In the genomic region with DNA sequence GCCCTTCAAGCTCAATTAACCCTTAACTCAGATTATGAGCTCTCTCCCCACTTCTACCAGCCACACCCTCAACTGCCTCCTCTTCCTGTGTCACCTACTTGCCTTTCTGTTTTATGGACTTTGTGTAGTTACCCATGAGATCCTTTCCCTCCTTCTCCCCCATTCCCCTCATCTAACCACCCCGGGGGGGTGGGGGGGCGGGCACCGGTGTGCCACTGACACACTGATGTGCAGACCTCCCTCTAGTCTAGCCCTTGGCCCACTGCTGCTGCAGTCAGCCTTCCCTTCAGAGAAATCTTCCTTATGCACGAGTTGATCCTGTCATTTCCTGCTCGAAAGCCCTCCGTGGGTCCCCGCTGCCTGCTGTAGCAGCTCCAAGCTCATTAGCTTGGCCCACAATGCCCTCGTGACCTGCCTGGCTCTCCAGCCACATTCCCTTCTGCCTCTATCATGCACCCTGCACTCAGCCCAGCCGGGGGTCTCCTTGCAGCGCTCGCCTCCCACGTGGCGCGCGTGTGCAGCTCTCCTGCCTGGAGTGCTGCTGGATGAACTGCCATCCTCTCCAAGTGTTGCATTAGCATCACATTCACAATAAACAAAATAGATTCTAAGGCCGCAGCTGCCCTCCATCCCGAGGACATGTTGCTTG, we compare ENCODE assay signal across 17 cellular contexts. TPM values are rescaled to one million over a fixed set of nuclear protein-coding genes. Genes with fewer than 3 reads are reported as not detected.
DNase-seq lines count a peak whose midpoint lies in the region; ATAC-seq, FAIRE-seq and TF ChIP-seq lines count a peak whose summit lies in the region.
"Had no signal": no experiment of that assay in that cellular context is flagged by ENCODE, and none has a peak within 500 bp of the region (broad histone marks: within the 10 kb centered on the region; RNA-seq: fewer than 3 reads in every experiment).

No MANE protein-coding gene starts in this region.

- H3K27ac Mint-ChIP-seq in activated CD4-positive, alpha-beta T cell treated with anti-CD3 and anti-CD28 coated beads, Interleukin-2, amount 10 ng/mL, durations not matched to agents 7 days and 5 days: peak overlapping the region; percentile 43
- no peak overlapping the region for H3K27ac Mint-ChIP-seq in stimulated activated effector memory CD8-positive, alpha-beta T cell treated with anti-CD3 and anti-CD28 coated beads, Interleukin-12 subunit alpha, Interleukin-12 subunit beta, amount 100 ng/mL, for 72 hours
- H3K27ac Mint-ChIP-seq: activated CD8-positive, alpha-beta T cell treated with anti-CD3 and anti-CD28 coated beads for 36 hours had no signal

- no peaks in the 10 kb centered on the region for H3K36me3 ChIP-seq in K562 (ENCODE audit: control insufficient read depth, insufficient read depth, low read length)
- no peaks in the 10 kb centered on the region for H3K36me3 ChIP-seq in stomach smooth muscle (ENCODE audit: control insufficient read depth in 2 of 2, insufficient read depth in 2 of 2, low read length in 2 of 2)
- H3K36me3 ChIP-seq: MG63 had no signal

- no peak overlapping the region for H3K4me3 Mint-ChIP-seq in activated CD4-positive, alpha-beta T cell treated with anti-CD3 and anti-CD28 coated beads, Interleukin-2, amount 10 ng/mL, durations not matched to agents 7 days and 5 days
- no peak overlapping the region for H3K4me3 Mint-ChIP-seq in stimulated activated effector memory CD8-positive, alpha-beta T cell treated with anti-CD3 and anti-CD28 coated beads, Interleukin-12 subunit alpha, Interleukin-12 subunit beta, amount 100 ng/mL, for 72 hours
- H3K4me3 Mint-ChIP-seq: activated CD8-positive, alpha-beta T cell treated with anti-CD3 and anti-CD28 coated beads for 36 hours had no signal

- H3K9me3 Mint-ChIP-seq in activated CD4-positive, alpha-beta T cell treated with anti-CD3 and anti-CD28 coated beads, Interleukin-2, amount 10 ng/mL, durations not matched to agents 7 days and 5 days: no peaks in the 10 kb centered on the region
- no peaks in the 10 kb centered on the region for H3K9me3 Mint-ChIP-seq in stimulated activated effector memory CD8-positive, alpha-beta T cell treated with anti-CD3 and anti-CD28 coated beads, Interleukin-12 subunit alpha, Interleukin-12 subunit beta, amount 100 ng/mL, for 72 hours
- H3K9me3 Mint-ChIP-seq: activated CD8-positive, alpha-beta T cell treated with anti-CD3 and anti-CD28 coated beads for 36 hours had no signal

- BruUV-seq in K562 (replicated peaks; lab: Mats Ljungman, UMichigan): no TSS peak

- H3K9me1 ChIP-seq in K562 (ENCODE audit: control insufficient read depth, insufficient read depth, low read length): no peaks in the 10 kb centered on the region

- FAIRE-seq in K562 (lab: Jason Lieb, UNC): no peak
- FAIRE-seq: GM19239 had no signal

- no peak overlapping the region for H3K4me2 ChIP-seq in K562 (ENCODE audit: insufficient read depth, low read length)

- no peak for TF ChIP-seq CTCF in K562 (IDR thresholded peaks at IDR 0.05 in 2 of 3, conservative IDR thresholded peaks at IDR 0.05 in 1 of 3; ENCODE audit: insufficient read depth in 2 of 3, low read depth in 1 of 3, low read length in 3 of 3)

- no peak for TF ChIP-seq EP300 in K562 (IDR thresholded peaks at IDR 0.05; ENCODE audit: low read length)

- H3K27me3 ChIP-seq in K562 (ENCODE audit: control insufficient read depth in 2 of 2, insufficient read depth in 2 of 2, low read length in 2 of 2) (peaks cover 29 to 40% of the 10 kb centered on the region in 2 experiments; a peak in 3 of 5 replicates), stomach smooth muscle (ENCODE audit: control insufficient read depth in 1 of 2, insufficient read depth in 2 of 2, low read length in 2 of 2) (no peaks in the 10 kb centered on the region)
- H3K27me3 ChIP-seq: MG63 had no signal

- in situ Hi-C loops in K562 (cut with MboI): no loop called here

- H4K20me1 ChIP-seq in K562 (replicated peaks; ENCODE audit: control insufficient read depth, insufficient read depth, low read length): no peaks in the 10 kb centered on the region; the same call in 1 of the 2 replicates

- WGBS in K562 (ENCODE audit: insufficient coverage, low coverage, missing lambda C conversion rate): 10% methylated on average over 14 of the region's 17 CpGs

- DNase-seq in activated CD4-positive, alpha-beta T cell treated with anti-CD3 and anti-CD28 coated beads, Interleukin-2, amount 10 ng/mL, durations not matched to agents 7 days and 5 days: no peak
- no peak for DNase-seq in activated CD4-positive, alpha-beta T cell treated with anti-CD3 and anti-CD28 coated beads, Interleukin-2, amount 50 U/mL, for 4 hours
- DNase-seq in K562 (ENCODE audit: extremely low read depth in 1 of 4, low spot score in 3 of 4) (no peak), left kidney (ENCODE audit: low read depth, low spot score) (peak; percentile 69), cortex of kidney (lab: John Stamatoyannopoulos, UW) (no peak), GM03348 (ENCODE audit: low spot score) (no peak)
- DNase-seq in stimulated activated effector memory CD8-positive, alpha-beta T cell treated with anti-CD3 and anti-CD28 coated beads, Interleukin-12 subunit alpha, Interleukin-12 subunit beta, amount 100 ng/mL, for 72 hours (ENCODE audit: low spot score in 2 of 2): no peak
- DNase-seq: activated CD8-positive, alpha-beta T cell treated with anti-CD3 and anti-CD28 coated beads for 36 hours; COR-L47; mammary epithelial cell; MG63; NCI-H446 treated with DMSO at 0.1 percent for 48 hours; PC-3; trophoblast cell had no signal

- no peak for TF ChIP-seq POLR2A in K562 (conservative IDR thresholded peaks at IDR 0.05)

- TF ChIP-seq RAD21 in K562 (CRISPR knock-in tag; conservative IDR thresholded peaks at IDR 0.05 in 1 of 2, IDR thresholded peaks at IDR 0.05 in 1 of 2): no peak

- no peaks in the 10 kb centered on the region for H3K79me2 ChIP-seq in K562 (ENCODE audit: control insufficient read depth, insufficient read depth, low read length)

- CTCF ChIA-PET in activated CD4-positive, alpha-beta T cell treated with anti-CD3 and anti-CD28 coated beads, Interleukin-2, amount 10 ng/mL, durations not matched to agents 7 days and 5 days (lab: Charles Lee): interaction anchor here (1.0 kb wide), 1 partner anchor 28 kb away, joined by 3 read pairs; no protein-coding TSS in a partner anchor
- CTCF ChIA-PET in K562 (lab: Yijun Ruan, JAX; ENCODE audit: low intra/inter-chr PET ratio): no interaction called here

- POLR2A ChIA-PET in activated CD4-positive, alpha-beta T cell treated with anti-CD3 and anti-CD28 coated beads, Interleukin-2, amount 10 ng/mL, durations not matched to agents 7 days and 5 days (lab: Charles Lee): no interaction called here
- POLR2A ChIA-PET in K562 (lab: Yijun Ruan, JAX): no interaction called here

- H3K36me3 Mint-ChIP-seq in activated CD4-positive, alpha-beta T cell treated with anti-CD3 and anti-CD28 coated beads, Interleukin-2, amount 10 ng/mL, durations not matched to agents 7 days and 5 days (ENCODE audit: low read depth): no peaks in the 10 kb centered on the region
- no peaks in the 10 kb centered on the region for H3K36me3 Mint-ChIP-seq in stimulated activated effector memory CD8-positive, alpha-beta T cell treated with anti-CD3 and anti-CD28 coated beads, Interleukin-12 subunit alpha, Interleukin-12 subunit beta, amount 100 ng/mL, for 72 hours

- H2AFZ ChIP-seq in K562 (ENCODE audit: low read depth, low read length): no peak overlapping the region

- no peak overlapping the region for H3K27ac ChIP-seq in K562 (ENCODE audit: extremely low read depth, low read depth, low read length)
- H3K27ac ChIP-seq in stomach smooth muscle (ENCODE audit: low read length): peak overlapping the region; percentile 49
- H3K27ac ChIP-seq: SK-N-MC had no signal

- H3K4me1 Mint-ChIP-seq in activated CD4-positive, alpha-beta T cell treated with anti-CD3 and anti-CD28 coated beads, Interleukin-2, amount 10 ng/mL, durations not matched to agents 7 days and 5 days: peaks cover 2% of the 10 kb centered on the region
- no peaks in the 10 kb centered on the region for H3K4me1 Mint-ChIP-seq in stimulated activated effector memory CD8-positive, alpha-beta T cell treated with anti-CD3 and anti-CD28 coated beads, Interleukin-12 subunit alpha, Interleukin-12 subunit beta, amount 100 ng/mL, for 72 hours

- no peaks in the 10 kb centered on the region for H3K27me3 Mint-ChIP-seq in activated CD4-positive, alpha-beta T cell treated with anti-CD3 and anti-CD28 coated beads, Interleukin-2, amount 10 ng/mL, durations not matched to agents 7 days and 5 days
- H3K27me3 Mint-ChIP-seq: activated CD8-positive, alpha-beta T cell treated with anti-CD3 and anti-CD28 coated beads for 36 hours had no signal

- H3K9me3 ChIP-seq in K562 (replicated peaks; ENCODE audit: control insufficient read depth, insufficient read depth, low read depth, low read length) (no peaks in the 10 kb centered on the region), stomach smooth muscle (ENCODE audit: control insufficient read depth in 2 of 2, low read length in 2 of 2) (no peaks in the 10 kb centered on the region)
- H3K9me3 ChIP-seq: MG63 had no signal

- H3K4me1 ChIP-seq in K562 (replicated peaks in 1 of 2; ENCODE audit: control insufficient read depth in 2 of 2, insufficient read depth in 2 of 2, low read length in 2 of 2) (peaks cover 0 to 3% of the 10 kb centered on the region in 2 experiments; a peak in 2 of 5 replicates), stomach smooth muscle (ENCODE audit: control insufficient read depth, insufficient read depth, low read length) (peaks cover 37% of the 10 kb centered on the region)

- intact Hi-C loops in K562 (cut with micrococcal nuclease): no loop called here

- no peak overlapping the region for H3K4me3 ChIP-seq in K562
- H3K4me3 ChIP-seq in stomach smooth muscle (ENCODE audit: low read length in 2 of 2): peak overlapping the region; percentile 33 to 35
- H3K4me3 ChIP-seq: MG63, SK-N-MC had no signal

- H3K9ac ChIP-seq in K562 (ENCODE audit: insufficient read depth in 1 of 2, low read depth in 2 of 2, low read length in 2 of 2): no peak overlapping the region; a peak in 1 of 4 replicates
- no peak overlapping the region for H3K9ac ChIP-seq in stomach smooth muscle (ENCODE audit: low read length in 2 of 2)

- ATAC-seq in K562: no peak
- no peak for ATAC-seq in stimulated activated effector memory CD8-positive, alpha-beta T cell treated with anti-CD3 and anti-CD28 coated beads, Interleukin-12 subunit alpha, Interleukin-12 subunit beta, amount 100 ng/mL, for 72 hours
- ATAC-seq: activated CD8-positive, alpha-beta T cell treated with anti-CD3 and anti-CD28 coated beads for 36 hours; PC-3 had no signal

RNA-seq across cellular contexts. Expression of a gene that starts 40.0 kb away (rescaled TPM):
- 1 to 10 TPM; 7.8 to 9.5 TPM for total RNA-seq in activated CD4-positive, alpha-beta T cell treated with anti-CD3 and anti-CD28 coated beads, Interleukin-2, amount 10 ng/mL, durations not matched to agents 7 days and 5 days
- total RNA-seq in K562 (2011; cell fraction: chromatin; rRNA removed; ENCODE audit: low replicate concordance): 17.3 and 28.8 TPM in 2 replicates
- total RNA-seq in K562 (2011; cell fraction: nucleolus; rRNA removed): 25.7 and 32.4 TPM in 2 replicates
- 25.3 and 32.2 TPM in 2 replicates for total RNA-seq in K562 (2011; cell fraction: nucleoplasm; rRNA removed)
- total RNA-seq in K562 (2014; rRNA removed): 31.3 and 42.7 TPM in 2 replicates
- 12.9 and 19.4 TPM in 2 replicates for total RNA-seq in K562 (2014; rRNA removed; fragmentation: Illumina TruSeq; extraction: Trizol)
- 26.5 and 29.7 TPM in 2 replicates for total RNA-seq in K562 (2015; rRNA removed; fragmentation: Illumina TruSeq; extraction: Trizol)
- 30.8 and 31.6 TPM in 2 replicates for total RNA-seq in K562 (2021)
- polyA plus RNA-seq in K562 (2011; rRNA removed): 19.1 and 22.2 TPM in 2 replicates
- 29.8 and 77.4 TPM in 2 replicates for polyA plus RNA-seq in K562 (2011; cell fraction: cytosol; rRNA removed)
- 18.2 and 29.2 TPM in 2 replicates for polyA plus RNA-seq in K562 (2011; cell fraction: nucleus; rRNA removed)
- polyA plus RNA-seq in K562 (2012): 17.6 and 24.9 TPM in 2 replicates
- polyA plus RNA-seq in K562 (2014; fragmentation: Illumina TruSeq; extraction: Trizol): 30.2 and 31.8 TPM in 2 replicates
- polyA plus RNA-seq in K562 (2014; fragmentation: Nextera tagmentation; extraction: Ambion mirVana): 10 to 100 TPM in 1 of 2 experiments, 1 to 10 TPM in 1; 9.1 to 18.7 TPM
- polyA plus RNA-seq in K562 (2014; rRNA removed): 39.9 and 40.5 TPM in 2 replicates
- polyA minus RNA-seq in K562 (2011; rRNA and poly(A)+ RNA removed): 10.4 and 14.1 TPM in 2 replicates
- polyA minus RNA-seq in K562 (2011; cell fraction: cytosol; rRNA and poly(A)+ RNA removed): 10.2 and 10.3 TPM in 2 replicates
- polyA minus RNA-seq in K562 (2011; cell fraction: nucleus; rRNA and poly(A)+ RNA removed): 28.4 and 28.7 TPM in 2 replicates
